1 cellular context compared by ENCODE assay signal in the genomic region with DNA sequence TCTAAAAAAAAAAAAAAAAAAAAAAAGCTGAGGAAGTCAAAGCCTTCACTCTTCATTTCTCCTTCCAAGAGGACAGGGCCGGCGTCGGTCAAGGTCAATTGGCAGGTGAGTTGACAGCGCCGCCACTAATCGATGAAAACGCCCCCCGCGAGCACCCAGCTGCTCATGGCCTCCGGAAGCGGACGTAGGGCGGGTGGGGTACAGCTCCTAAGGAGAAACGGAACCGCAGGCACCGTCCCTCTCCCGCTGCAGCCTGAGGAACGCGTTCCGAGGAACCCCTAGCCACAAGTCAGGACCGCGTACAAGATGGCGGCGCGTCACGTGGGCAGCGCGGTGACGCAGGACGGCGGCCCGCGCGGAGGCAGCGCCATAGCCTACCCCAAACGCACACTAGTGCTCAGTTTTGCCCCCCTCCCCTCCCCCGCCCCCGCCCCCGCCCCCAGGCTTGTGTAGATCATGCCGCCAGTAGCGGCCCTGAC.
A peak's percentile ranks its signal among the peaks of the same experiment; 100 is the strongest.
TF ChIP-seq lines count a peak whose summit lies in the region.

A gene (plus strand): TSS at position 465 of the 479 bp plus-strand sequence. CDS start 16,045 bp downstream, outside the sequence.

TF ChIP-seq in HepG2, 621 proteins besides CTCF, POLR2A, EP300 and RAD21 (continued from another document and continues in another):
- TF ChIP-seq, protein P1, sequence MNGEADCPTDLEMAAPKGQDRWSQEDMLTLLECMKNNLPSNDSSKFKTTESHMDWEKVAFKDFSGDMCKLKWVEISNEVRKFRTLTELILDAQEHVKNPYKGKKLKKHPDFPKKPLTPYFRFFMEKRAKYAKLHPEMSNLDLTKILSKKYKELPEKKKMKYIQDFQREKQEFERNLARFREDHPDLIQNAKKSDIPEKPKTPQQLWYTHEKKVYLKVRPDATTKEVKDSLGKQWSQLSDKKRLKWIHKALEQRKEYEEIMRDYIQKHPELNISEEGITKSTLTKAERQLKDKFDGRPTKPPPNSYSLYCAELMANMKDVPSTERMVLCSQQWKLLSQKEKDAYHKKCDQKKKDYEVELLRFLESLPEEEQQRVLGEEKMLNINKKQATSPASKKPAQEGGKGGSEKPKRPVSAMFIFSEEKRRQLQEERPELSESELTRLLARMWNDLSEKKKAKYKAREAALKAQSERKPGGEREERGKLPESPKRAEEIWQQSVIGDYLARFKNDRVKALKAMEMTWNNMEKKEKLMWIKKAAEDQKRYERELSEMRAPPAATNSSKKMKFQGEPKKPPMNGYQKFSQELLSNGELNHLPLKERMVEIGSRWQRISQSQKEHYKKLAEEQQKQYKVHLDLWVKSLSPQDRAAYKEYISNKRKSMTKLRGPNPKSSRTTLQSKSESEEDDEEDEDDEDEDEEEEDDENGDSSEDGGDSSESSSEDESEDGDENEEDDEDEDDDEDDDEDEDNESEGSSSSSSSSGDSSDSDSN (CRISPR knock-in tag; IDR thresholded peaks at IDR 0.05), result peak; percentile 81
- TF ChIP-seq, protein P2, sequence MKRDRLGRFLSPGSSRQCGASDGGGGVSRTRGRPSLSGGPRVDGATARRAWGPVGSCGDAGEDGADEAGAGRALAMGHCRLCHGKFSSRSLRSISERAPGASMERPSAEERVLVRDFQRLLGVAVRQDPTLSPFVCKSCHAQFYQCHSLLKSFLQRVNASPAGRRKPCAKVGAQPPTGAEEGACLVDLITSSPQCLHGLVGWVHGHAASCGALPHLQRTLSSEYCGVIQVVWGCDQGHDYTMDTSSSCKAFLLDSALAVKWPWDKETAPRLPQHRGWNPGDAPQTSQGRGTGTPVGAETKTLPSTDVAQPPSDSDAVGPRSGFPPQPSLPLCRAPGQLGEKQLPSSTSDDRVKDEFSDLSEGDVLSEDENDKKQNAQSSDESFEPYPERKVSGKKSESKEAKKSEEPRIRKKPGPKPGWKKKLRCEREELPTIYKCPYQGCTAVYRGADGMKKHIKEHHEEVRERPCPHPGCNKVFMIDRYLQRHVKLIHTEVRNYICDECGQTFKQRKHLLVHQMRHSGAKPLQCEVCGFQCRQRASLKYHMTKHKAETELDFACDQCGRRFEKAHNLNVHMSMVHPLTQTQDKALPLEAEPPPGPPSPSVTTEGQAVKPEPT (CRISPR knock-in tag; IDR thresholded peaks at IDR 0.05; ENCODE audit: low read depth), result no peak
- TF ChIP-seq PRMT3 (CRISPR knock-in tag; IDR thresholded peaks at IDR 0.05; ENCODE audit: borderline replicate concordance, low read depth), result peak; percentile 61; the same call in 1 of the 2 replicates
- TF ChIP-seq ZNF224 (CRISPR knock-in tag; IDR thresholded peaks at IDR 0.05), result no peak
- TF ChIP-seq, protein P3, sequence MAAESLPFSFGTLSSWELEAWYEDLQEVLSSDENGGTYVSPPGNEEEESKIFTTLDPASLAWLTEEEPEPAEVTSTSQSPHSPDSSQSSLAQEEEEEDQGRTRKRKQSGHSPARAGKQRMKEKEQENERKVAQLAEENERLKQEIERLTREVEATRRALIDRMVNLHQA (CRISPR knock-in tag; IDR thresholded peaks at IDR 0.05), result no peak
- TF ChIP-seq SAP130 (CRISPR knock-in tag; IDR thresholded peaks at IDR 0.05; ENCODE audit: low read depth), result peak; percentile 74
- no peak for TF ChIP-seq RFX3 (CRISPR knock-in tag; IDR thresholded peaks at IDR 0.05)
- TF ChIP-seq ZNF337 (CRISPR knock-in tag; IDR thresholded peaks at IDR 0.05; ENCODE audit: borderline replicate concordance, low read depth), result peak; percentile 20; the same call in 1 of the 2 replicates
- TF ChIP-seq ETV5 (CRISPR knock-in tag; IDR thresholded peaks at IDR 0.05; ENCODE audit: borderline replicate concordance), result peak; percentile 86
- TF ChIP-seq, protein P4, sequence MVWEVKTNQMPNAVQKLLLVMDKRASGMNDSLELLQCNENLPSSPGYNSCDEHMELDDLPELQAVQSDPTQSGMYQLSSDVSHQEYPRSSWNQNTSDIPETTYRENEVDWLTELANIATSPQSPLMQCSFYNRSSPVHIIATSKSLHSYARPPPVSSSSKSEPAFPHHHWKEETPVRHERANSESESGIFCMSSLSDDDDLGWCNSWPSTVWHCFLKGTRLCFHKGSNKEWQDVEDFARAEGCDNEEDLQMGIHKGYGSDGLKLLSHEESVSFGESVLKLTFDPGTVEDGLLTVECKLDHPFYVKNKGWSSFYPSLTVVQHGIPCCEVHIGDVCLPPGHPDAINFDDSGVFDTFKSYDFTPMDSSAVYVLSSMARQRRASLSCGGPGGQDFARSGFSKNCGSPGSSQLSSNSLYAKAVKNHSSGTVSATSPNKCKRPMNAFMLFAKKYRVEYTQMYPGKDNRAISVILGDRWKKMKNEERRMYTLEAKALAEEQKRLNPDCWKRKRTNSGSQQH (CRISPR knock-in tag; IDR thresholded peaks at IDR 0.05; ENCODE audit: low read depth), result no peak
- no peak for TF ChIP-seq KDM4B (CRISPR knock-in tag; IDR thresholded peaks at IDR 0.05)
- no peak for TF ChIP-seq DPF2 (CRISPR knock-in tag; IDR thresholded peaks at IDR 0.05; ENCODE audit: borderline replicate concordance, low read depth)
- TF ChIP-seq ZMYM4 (CRISPR knock-in tag; IDR thresholded peaks at IDR 0.05), result peak; percentile 87
- TF ChIP-seq, protein P5, sequence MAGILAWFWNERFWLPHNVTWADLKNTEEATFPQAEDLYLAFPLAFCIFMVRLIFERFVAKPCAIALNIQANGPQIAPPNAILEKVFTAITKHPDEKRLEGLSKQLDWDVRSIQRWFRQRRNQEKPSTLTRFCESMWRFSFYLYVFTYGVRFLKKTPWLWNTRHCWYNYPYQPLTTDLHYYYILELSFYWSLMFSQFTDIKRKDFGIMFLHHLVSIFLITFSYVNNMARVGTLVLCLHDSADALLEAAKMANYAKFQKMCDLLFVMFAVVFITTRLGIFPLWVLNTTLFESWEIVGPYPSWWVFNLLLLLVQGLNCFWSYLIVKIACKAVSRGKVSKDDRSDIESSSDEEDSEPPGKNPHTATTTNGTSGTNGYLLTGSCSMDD (CRISPR knock-in tag; IDR thresholded peaks at IDR 0.05), result no peak
- TF ChIP-seq ZNF207 (IDR thresholded peaks at IDR 0.05; ENCODE audit: borderline replicate concordance), result no peak
- peak; percentile 50; the same call in 1 of the 2 replicates for TF ChIP-seq MIXL1 (CRISPR knock-in tag; IDR thresholded peaks at IDR 0.05)
- TF ChIP-seq, protein P6, sequence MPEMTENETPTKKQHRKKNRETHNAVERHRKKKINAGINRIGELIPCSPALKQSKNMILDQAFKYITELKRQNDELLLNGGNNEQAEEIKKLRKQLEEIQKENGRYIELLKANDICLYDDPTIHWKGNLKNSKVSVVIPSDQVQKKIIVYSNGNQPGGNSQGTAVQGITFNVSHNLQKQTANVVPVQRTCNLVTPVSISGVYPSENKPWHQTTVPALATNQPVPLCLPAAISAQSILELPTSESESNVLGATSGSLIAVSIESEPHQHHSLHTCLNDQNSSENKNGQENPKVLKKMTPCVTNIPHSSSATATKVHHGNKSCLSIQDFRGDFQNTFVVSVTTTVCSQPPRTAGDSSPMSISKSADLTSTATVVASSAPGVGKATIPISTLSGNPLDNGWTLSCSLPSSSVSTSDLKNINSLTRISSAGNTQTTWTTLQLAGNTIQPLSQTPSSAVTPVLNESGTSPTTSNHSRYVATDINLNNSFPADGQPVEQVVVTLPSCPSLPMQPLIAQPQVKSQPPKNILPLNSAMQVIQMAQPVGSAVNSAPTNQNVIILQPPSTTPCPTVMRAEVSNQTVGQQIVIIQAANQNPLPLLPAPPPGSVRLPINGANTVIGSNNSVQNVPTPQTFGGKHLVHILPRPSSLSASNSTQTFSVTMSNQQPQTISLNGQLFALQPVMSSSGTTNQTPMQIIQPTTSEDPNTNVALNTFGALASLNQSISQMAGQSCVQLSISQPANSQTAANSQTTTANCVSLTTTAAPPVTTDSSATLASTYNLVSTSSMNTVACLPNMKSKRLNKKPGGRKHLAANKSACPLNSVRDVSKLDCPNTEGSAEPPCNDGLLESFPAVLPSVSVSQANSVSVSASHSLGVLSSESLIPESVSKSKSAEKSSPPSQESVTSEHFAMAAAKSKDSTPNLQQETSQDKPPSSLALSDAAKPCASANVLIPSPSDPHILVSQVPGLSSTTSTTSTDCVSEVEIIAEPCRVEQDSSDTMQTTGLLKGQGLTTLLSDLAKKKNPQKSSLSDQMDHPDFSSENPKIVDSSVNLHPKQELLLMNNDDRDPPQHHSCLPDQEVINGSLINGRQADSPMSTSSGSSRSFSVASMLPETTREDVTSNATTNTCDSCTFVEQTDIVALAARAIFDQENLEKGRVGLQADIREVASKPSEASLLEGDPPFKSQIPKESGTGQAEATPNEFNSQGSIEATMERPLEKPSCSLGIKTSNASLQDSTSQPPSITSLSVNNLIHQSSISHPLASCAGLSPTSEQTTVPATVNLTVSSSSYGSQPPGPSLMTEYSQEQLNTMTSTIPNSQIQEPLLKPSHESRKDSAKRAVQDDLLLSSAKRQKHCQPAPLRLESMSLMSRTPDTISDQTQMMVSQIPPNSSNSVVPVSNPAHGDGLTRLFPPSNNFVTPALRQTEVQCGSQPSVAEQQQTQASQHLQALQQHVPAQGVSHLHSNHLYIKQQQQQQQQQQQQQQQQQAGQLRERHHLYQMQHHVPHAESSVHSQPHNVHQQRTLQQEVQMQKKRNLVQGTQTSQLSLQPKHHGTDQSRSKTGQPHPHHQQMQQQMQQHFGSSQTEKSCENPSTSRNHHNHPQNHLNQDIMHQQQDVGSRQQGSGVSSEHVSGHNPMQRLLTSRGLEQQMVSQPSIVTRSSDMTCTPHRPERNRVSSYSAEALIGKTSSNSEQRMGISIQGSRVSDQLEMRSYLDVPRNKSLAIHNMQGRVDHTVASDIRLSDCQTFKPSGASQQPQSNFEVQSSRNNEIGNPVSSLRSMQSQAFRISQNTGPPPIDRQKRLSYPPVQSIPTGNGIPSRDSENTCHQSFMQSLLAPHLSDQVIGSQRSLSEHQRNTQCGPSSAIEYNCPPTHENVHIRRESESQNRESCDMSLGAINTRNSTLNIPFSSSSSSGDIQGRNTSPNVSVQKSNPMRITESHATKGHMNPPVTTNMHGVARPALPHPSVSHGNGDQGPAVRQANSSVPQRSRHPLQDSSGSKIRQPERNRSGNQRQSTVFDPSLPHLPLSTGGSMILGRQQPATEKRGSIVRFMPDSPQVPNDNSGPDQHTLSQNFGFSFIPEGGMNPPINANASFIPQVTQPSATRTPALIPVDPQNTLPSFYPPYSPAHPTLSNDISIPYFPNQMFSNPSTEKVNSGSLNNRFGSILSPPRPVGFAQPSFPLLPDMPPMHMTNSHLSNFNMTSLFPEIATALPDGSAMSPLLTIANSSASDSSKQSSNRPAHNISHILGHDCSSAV (CRISPR knock-in tag; IDR thresholded peaks at IDR 0.05; ENCODE audit: borderline replicate concordance), result no peak
- peak; percentile 37; the same call in 1 of the 2 replicates for TF ChIP-seq NR2C2 (CRISPR knock-in tag; IDR thresholded peaks at IDR 0.05; ENCODE audit: borderline replicate concordance)
- TF ChIP-seq, protein P7, sequence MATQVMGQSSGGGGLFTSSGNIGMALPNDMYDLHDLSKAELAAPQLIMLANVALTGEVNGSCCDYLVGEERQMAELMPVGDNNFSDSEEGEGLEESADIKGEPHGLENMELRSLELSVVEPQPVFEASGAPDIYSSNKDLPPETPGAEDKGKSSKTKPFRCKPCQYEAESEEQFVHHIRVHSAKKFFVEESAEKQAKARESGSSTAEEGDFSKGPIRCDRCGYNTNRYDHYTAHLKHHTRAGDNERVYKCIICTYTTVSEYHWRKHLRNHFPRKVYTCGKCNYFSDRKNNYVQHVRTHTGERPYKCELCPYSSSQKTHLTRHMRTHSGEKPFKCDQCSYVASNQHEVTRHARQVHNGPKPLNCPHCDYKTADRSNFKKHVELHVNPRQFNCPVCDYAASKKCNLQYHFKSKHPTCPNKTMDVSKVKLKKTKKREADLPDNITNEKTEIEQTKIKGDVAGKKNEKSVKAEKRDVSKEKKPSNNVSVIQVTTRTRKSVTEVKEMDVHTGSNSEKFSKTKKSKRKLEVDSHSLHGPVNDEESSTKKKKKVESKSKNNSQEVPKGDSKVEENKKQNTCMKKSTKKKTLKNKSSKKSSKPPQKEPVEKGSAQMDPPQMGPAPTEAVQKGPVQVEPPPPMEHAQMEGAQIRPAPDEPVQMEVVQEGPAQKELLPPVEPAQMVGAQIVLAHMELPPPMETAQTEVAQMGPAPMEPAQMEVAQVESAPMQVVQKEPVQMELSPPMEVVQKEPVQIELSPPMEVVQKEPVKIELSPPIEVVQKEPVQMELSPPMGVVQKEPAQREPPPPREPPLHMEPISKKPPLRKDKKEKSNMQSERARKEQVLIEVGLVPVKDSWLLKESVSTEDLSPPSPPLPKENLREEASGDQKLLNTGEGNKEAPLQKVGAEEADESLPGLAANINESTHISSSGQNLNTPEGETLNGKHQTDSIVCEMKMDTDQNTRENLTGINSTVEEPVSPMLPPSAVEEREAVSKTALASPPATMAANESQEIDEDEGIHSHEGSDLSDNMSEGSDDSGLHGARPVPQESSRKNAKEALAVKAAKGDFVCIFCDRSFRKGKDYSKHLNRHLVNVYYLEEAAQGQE (IDR thresholded peaks at IDR 0.05; ENCODE audit: borderline replicate concordance in 1 of 2, low read depth in 1 of 2, low read length in 2 of 2), result peak in 1 of 2 experiments; percentile 49; a peak in 1 of 4 replicates
- TF ChIP-seq, protein P8, sequence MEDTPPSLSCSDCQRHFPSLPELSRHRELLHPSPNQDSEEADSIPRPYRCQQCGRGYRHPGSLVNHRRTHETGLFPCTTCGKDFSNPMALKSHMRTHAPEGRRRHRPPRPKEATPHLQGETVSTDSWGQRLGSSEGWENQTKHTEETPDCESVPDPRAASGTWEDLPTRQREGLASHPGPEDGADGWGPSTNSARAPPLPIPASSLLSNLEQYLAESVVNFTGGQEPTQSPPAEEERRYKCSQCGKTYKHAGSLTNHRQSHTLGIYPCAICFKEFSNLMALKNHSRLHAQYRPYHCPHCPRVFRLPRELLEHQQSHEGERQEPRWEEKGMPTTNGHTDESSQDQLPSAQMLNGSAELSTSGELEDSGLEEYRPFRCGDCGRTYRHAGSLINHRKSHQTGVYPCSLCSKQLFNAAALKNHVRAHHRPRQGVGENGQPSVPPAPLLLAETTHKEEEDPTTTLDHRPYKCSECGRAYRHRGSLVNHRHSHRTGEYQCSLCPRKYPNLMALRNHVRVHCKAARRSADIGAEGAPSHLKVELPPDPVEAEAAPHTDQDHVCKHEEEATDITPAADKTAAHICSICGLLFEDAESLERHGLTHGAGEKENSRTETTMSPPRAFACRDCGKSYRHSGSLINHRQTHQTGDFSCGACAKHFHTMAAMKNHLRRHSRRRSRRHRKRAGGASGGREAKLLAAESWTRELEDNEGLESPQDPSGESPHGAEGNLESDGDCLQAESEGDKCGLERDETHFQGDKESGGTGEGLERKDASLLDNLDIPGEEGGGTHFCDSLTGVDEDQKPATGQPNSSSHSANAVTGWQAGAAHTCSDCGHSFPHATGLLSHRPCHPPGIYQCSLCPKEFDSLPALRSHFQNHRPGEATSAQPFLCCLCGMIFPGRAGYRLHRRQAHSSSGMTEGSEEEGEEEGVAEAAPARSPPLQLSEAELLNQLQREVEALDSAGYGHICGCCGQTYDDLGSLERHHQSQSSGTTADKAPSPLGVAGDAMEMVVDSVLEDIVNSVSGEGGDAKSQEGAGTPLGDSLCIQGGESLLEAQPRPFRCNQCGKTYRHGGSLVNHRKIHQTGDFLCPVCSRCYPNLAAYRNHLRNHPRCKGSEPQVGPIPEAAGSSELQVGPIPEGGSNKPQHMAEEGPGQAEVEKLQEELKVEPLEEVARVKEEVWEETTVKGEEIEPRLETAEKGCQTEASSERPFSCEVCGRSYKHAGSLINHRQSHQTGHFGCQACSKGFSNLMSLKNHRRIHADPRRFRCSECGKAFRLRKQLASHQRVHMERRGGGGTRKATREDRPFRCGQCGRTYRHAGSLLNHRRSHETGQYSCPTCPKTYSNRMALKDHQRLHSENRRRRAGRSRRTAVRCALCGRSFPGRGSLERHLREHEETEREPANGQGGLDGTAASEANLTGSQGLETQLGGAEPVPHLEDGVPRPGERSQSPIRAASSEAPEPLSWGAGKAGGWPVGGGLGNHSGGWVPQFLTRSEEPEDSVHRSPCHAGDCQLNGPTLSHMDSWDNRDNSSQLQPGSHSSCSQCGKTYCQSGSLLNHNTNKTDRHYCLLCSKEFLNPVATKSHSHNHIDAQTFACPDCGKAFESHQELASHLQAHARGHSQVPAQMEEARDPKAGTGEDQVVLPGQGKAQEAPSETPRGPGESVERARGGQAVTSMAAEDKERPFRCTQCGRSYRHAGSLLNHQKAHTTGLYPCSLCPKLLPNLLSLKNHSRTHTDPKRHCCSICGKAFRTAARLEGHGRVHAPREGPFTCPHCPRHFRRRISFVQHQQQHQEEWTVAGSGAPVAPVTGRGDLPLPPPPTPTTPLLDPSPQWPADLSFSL (CRISPR knock-in tag; IDR thresholded peaks at IDR 0.05), result no peak
